In the genomic region with DNA sequence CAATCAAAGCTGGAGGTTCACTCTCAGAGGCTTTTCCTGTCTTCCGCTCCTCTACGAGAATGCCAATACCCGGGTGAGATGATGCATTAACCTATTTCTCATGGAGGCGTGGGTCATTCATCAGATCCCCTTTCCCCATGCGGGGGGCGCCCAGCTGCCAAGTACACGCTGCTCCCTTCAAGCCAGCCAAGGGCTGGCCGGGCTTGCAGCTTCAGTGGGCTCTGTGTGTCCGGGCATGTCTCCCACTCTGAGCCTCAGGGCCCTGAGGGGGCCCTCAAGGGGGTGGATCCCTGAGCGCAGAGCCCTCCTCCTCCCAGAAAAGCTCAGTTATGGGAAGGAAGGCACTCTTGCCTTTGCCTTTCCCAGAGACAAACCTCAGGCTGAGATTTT, we compare ENCODE assay signal across 20 cellular contexts.
DNase-seq lines count a peak whose midpoint lies in the region; ATAC-seq, FAIRE-seq and TF ChIP-seq lines count a peak whose summit lies in the region.
"Had no signal": no experiment of that assay in that cellular context is flagged by ENCODE, and none has a peak within 500 bp of the region (broad histone marks: within the 10 kb centered on the region; RNA-seq: fewer than 3 reads in every experiment).

No MANE protein-coding gene starts in this region.

- no peak for DNase-seq in GM23338 (ENCODE audit: low spot score)
- peak; percentile 20 for DNase-seq in bronchial epithelial cell (ENCODE audit: low read depth)
- peak; percentile 33 for DNase-seq in left kidney (ENCODE audit: low read depth, low spot score)
- no peak for DNase-seq in psoas muscle
- no peak for DNase-seq in stimulated activated CD4-positive, alpha-beta T cell treated with anti-CD3 and anti-CD28 coated beads, Interleukin-2, amount 100 ng/mL, for 48 hours
- DNase-seq in left lung = no peak
- DNase-seq: AML-193; CD8-positive, alpha-beta T cell; DND-41; MV-4-11; NCI-H1694; NCI-H2171; NCI-H345; NCI-H524; NCI-H774; Peyer's patch had no signal

- peaks cover 7% of the 10 kb centered on the region for H3K27me3 Mint-ChIP-seq in GM23338 (ENCODE audit: insufficient read depth, low read depth, poor library complexity)
- H3K27me3 Mint-ChIP-seq: IgD-negative memory B cell had no signal

- no peak overlapping the region for H3K27ac Mint-ChIP-seq in GM23338
- H3K27ac Mint-ChIP-seq: CD8-positive, alpha-beta T cell had no signal

- H4K20me1 ChIP-seq in GM23338 (replicated peaks; ENCODE audit: insufficient read depth) = no peaks in the 10 kb centered on the region

- H3K4me3 Mint-ChIP-seq in GM23338 = no peak overlapping the region
- H3K4me3 Mint-ChIP-seq: CD8-positive, alpha-beta T cell; IgD-negative memory B cell had no signal

- intact Hi-C loops in psoas muscle (cut with DNase I) (no loop called here), left lung (cut with DNase I) (no loop called here)

- H2AFZ ChIP-seq in GM23338 = 0 out of 2 replicates have a peak overlapping the region, but pooled peaks have one; percentile 10

- peaks cover 8% of the 10 kb centered on the region for H3K9me3 ChIP-seq in psoas muscle
- H3K9me3 ChIP-seq in left lung = peaks cover 0 to 5% of the 10 kb centered on the region in 2 donors
- H3K9me3 ChIP-seq: Peyer's patch had no signal

- H3K4me1 ChIP-seq in GM23338 (ENCODE audit: insufficient read depth) = no peaks in the 10 kb centered on the region
- H3K4me1 ChIP-seq in psoas muscle = peaks cover 14% of the 10 kb centered on the region
- H3K4me1 ChIP-seq in left lung = no peaks in the 10 kb centered on the region
- H3K4me1 ChIP-seq: Peyer's patch had no signal

- H3K36me3 ChIP-seq in GM23338 (ENCODE audit: insufficient read depth) (no peaks in the 10 kb centered on the region), bronchial epithelial cell (ENCODE audit: control insufficient read depth, insufficient read depth, low read length) (no peaks in the 10 kb centered on the region), psoas muscle (ENCODE audit: insufficient read depth in 1 of 2, low read depth in 1 of 2) (no peaks in the 10 kb centered on the region), left lung (no peaks in the 10 kb centered on the region)
- H3K36me3 ChIP-seq: Peyer's patch had no signal

- H3K27me3 ChIP-seq in GM23338 (ENCODE audit: insufficient read depth) = no peaks in the 10 kb centered on the region
- no peaks in the 10 kb centered on the region for H3K27me3 ChIP-seq in bronchial epithelial cell (ENCODE audit: control insufficient read depth, insufficient read depth, low read length)
- no peaks in the 10 kb centered on the region for H3K27me3 ChIP-seq in psoas muscle (ENCODE audit: insufficient read depth in 3 of 3, low read length in 2 of 3)
- no peaks in the 10 kb centered on the region for H3K27me3 ChIP-seq in left lung
- H3K27me3 ChIP-seq: Peyer's patch had no signal

- no peak overlapping the region for H3K4me3 ChIP-seq in GM23338
- no peak overlapping the region for H3K4me3 ChIP-seq in bronchial epithelial cell (ENCODE audit: low read depth, low read length)
- no peak overlapping the region for H3K4me3 ChIP-seq in psoas muscle
- no peak overlapping the region for H3K4me3 ChIP-seq in left lung
- H3K4me3 ChIP-seq: Peyer's patch had no signal

- no peak for ATAC-seq in GM23338
- peak in 3 of 4 donors; percentile 26 to 68 (median 53) for ATAC-seq in psoas muscle
- no peak for ATAC-seq in HG03025 (IDR thresholded peaks at IDR 0.05; ENCODE audit: low FRiP score, unreplicated experiment)
- no peak for ATAC-seq in left lung
- ATAC-seq in GM21526 (IDR thresholded peaks at IDR 0.05; ENCODE audit: low FRiP score, unreplicated experiment) = no peak
- ATAC-seq: CD8-positive, alpha-beta T cell had no signal

- no peak overlapping the region for H3K27ac ChIP-seq in GM23338 (ENCODE audit: low read depth)
- no peak overlapping the region for H3K27ac ChIP-seq in psoas muscle
- H3K27ac ChIP-seq in left lung = no peak overlapping the region
- H3K27ac ChIP-seq: Peyer's patch had no signal

- WGBS in psoas muscle, 3 donors = 30 to 39% (median 30%) methylated on average over 10 of the region's 10 CpGs

- no peaks in the 10 kb centered on the region; the same call in 1 of the 3 replicates for H3K36me3 Mint-ChIP-seq in GM23338 (ENCODE audit: low read depth)
- H3K36me3 Mint-ChIP-seq: CD8-positive, alpha-beta T cell; IgD-negative memory B cell had no signal

- H3K4me1 Mint-ChIP-seq in GM23338 = peaks cover 6% of the 10 kb centered on the region; the same call in 2 of the 3 replicates
- H3K4me1 Mint-ChIP-seq: IgD-negative memory B cell had no signal

- TF ChIP-seq CTCF in GM23338 (conservative IDR thresholded peaks at IDR 0.05; ENCODE audit: low read depth in 2 of 2) (no peak), bronchial epithelial cell (IDR thresholded peaks at IDR 0.05; ENCODE audit: insufficient read depth, low read length, severe bottlenecking) (no peak), psoas muscle (IDR thresholded peaks at IDR 0.05) (no peak), left lung (IDR thresholded peaks at IDR 0.05) (no peak)

- no peaks in the 10 kb centered on the region for H3K79me2 ChIP-seq in GM23338 (replicated peaks; ENCODE audit: insufficient read depth)

- H3F3A ChIP-seq in GM23338 (replicated peaks; ENCODE audit: low read depth) = no peaks in the 10 kb centered on the region

- no peaks in the 10 kb centered on the region for H3K9me2 ChIP-seq in GM23338 (ENCODE audit: insufficient read depth)

- no peak overlapping the region for H3K4me2 ChIP-seq in GM23338

- no peak for FAIRE-seq in bronchial epithelial cell (lab: Jason Lieb, UNC)
- FAIRE-seq: H1 had no signal

- H3K9me3 Mint-ChIP-seq in GM23338 = peaks cover 5% of the 10 kb centered on the region
- H3K9me3 Mint-ChIP-seq: CD8-positive, alpha-beta T cell had no signal

TF ChIP-seq in GM23338, 12 proteins besides CTCF, POLR2A, EP300 and RAD21:
- TF ChIP-seq ZNF114 (CRISPR knock-in tag; IDR thresholded peaks at IDR 0.05) = no peak
- no peak for TF ChIP-seq ZNF331 (CRISPR knock-in tag; IDR thresholded peaks at IDR 0.05; ENCODE audit: low read depth)
- TF ChIP-seq EZH2phosphoT487 (IDR thresholded peaks at IDR 0.05; ENCODE audit: unreplicated experiment) = no peak
- no peak for TF ChIP-seq STAT1 (IDR thresholded peaks at IDR 0.05; ENCODE audit: unreplicated experiment)
- TF ChIP-seq, protein P1, sequence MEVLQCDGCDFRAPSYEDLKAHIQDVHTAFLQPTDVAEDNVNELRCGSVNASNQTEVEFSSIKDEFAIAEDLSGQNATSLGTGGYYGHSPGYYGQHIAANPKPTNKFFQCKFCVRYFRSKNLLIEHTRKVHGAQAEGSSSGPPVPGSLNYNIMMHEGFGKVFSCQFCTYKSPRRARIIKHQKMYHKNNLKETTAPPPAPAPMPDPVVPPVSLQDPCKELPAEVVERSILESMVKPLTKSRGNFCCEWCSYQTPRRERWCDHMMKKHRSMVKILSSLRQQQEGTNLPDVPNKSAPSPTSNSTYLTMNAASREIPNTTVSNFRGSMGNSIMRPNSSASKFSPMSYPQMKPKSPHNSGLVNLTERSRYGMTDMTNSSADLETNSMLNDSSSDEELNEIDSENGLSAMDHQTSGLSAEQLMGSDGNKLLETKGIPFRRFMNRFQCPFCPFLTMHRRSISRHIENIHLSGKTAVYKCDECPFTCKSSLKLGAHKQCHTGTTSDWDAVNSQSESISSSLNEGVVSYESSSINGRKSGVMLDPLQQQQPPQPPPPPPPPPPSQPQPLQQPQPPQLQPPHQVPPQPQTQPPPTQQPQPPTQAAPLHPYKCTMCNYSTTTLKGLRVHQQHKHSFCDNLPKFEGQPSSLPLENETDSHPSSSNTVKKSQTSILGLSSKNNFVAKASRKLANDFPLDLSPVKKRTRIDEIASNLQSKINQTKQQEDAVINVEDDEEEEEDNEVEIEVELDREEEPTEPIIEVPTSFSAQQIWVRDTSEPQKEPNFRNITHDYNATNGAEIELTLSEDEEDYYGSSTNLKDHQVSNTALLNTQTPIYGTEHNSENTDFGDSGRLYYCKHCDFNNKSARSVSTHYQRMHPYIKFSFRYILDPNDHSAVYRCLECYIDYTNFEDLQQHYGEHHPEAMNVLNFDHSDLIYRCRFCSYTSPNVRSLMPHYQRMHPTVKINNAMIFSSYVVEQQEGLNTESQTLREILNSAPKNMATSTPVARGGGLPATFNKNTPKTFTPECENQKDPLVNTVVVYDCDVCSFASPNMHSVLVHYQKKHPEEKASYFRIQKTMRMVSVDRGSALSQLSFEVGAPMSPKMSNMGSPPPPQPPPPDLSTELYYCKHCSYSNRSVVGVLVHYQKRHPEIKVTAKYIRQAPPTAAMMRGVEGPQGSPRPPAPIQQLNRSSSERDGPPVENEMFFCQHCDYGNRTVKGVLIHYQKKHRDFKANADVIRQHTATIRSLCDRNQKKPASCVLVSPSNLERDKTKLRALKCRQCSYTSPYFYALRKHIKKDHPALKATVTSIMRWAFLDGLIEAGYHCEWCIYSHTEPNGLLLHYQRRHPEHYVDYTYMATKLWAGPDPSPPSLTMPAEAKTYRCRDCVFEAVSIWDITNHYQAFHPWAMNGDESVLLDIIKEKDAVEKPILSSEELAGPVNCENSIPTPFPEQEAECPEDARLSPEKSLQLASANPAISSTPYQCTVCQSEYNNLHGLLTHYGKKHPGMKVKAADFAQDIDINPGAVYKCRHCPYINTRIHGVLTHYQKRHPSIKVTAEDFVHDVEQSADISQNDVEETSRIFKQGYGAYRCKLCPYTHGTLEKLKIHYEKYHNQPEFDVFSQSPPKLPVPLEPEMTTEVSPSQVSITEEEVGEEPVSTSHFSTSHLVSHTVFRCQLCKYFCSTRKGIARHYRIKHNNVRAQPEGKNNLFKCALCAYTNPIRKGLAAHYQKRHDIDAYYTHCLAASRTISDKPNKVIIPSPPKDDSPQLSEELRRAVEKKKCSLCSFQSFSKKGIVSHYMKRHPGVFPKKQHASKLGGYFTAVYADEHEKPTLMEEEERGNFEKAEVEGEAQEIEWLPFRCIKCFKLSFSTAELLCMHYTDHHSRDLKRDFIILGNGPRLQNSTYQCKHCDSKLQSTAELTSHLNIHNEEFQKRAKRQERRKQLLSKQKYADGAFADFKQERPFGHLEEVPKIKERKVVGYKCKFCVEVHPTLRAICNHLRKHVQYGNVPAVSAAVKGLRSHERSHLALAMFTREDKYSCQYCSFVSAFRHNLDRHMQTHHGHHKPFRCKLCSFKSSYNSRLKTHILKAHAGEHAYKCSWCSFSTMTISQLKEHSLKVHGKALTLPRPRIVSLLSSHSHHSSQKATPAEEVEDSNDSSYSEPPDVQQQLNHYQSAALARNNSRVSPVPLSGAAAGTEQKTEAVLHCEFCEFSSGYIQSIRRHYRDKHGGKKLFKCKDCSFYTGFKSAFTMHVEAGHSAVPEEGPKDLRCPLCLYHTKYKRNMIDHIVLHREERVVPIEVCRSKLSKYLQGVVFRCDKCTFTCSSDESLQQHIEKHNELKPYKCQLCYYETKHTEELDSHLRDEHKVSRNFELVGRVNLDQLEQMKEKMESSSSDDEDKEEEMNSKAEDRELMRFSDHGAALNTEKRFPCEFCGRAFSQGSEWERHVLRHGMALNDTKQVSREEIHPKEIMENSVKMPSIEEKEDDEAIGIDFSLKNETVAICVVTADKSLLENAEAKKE (CRISPR knock-in tag; IDR thresholded peaks at IDR 0.05) = no peak
- TF ChIP-seq EZH2 (IDR thresholded peaks at IDR 0.05; ENCODE audit: low read depth, unreplicated experiment) = no peak
- no peak for TF ChIP-seq NANOG (IDR thresholded peaks at IDR 0.05; ENCODE audit: borderline replicate concordance)
- no peak for TF ChIP-seq CREB1 (CRISPR knock-in tag; IDR thresholded peaks at IDR 0.05; ENCODE audit: low read depth)
- no peak for TF ChIP-seq POLR2AphosphoS5 (IDR thresholded peaks at IDR 0.05; ENCODE audit: low read depth)

Comparison
In these comparisons a context has a peak if more than half of its experiments do, and no peak if none do; other contexts are left out.
1. ATAC-seq: peak in psoas muscle (3 of 4); none in GM23338 (single experiment), HG03025 (single experiment), left lung (single experiment) and GM21526 (single experiment).
2. DNase-seq: peak in bronchial epithelial cell (single experiment) and left kidney (single experiment); none in GM23338 (single experiment), psoas muscle (0 of 2), stimulated activated CD4-positive, alpha-beta T cell treated with anti-CD3 and anti-CD28 coated beads, Interleukin-2, amount 100 ng/mL, for 48 hours (0 of 2) and left lung (0 of 2).